9 cellular contexts compared by ENCODE assay signal in the genomic region with DNA sequence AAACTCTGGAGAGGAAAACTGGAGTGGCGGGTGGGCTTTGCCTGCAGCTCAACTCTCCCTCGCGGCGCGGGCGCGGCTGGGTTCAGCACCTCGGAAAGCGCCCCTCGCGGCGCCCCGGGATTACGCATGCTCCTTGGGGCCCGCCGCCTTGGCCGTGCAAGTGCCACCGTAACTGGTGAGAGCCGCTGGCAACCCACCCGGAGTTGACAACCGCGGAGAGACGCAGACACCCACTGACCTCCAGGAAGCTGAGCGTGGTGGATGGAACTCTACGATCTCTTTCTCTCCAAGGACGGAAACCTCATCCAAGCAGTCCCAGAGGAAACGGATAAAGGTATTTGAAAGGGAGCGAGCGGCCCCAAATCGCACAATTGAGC. TPM values are rescaled to one million over a fixed set of nuclear protein-coding genes. Genes with fewer than 3 reads are reported as not detected.
DNase-seq lines count a peak whose midpoint lies in the region; ATAC-seq and TF ChIP-seq lines count a peak whose summit lies in the region.
"Had no signal": no experiment of that assay in that cellular context is flagged by ENCODE, and none has a peak within 500 bp of the region (broad histone marks: within the 10 kb centered on the region; RNA-seq: fewer than 3 reads in every experiment).

No MANE protein-coding gene starts in this region.

- H3K27me3 ChIP-seq in iPS-18a (ENCODE audit: control insufficient read depth, insufficient read depth, low read length) (peaks cover 26% of the 10 kb centered on the region), skeletal muscle tissue (ENCODE audit: control insufficient read depth in 3 of 3, insufficient read depth in 3 of 3, low read length in 3 of 3) (peaks cover 35 to 46% (median 39%) of the 10 kb centered on the region in 3 donors)

- H3K9me3 ChIP-seq in iPS-18a (ENCODE audit: control insufficient read depth, low read depth, low read length) (no peaks in the 10 kb centered on the region), skeletal muscle tissue (ENCODE audit: control insufficient read depth in 3 of 3, low read length in 3 of 3) (no peaks in the 10 kb centered on the region)

- no peaks in the 10 kb centered on the region for H3K36me3 ChIP-seq in iPS-18a (ENCODE audit: control insufficient read depth, low read depth, low read length)
- no peaks in the 10 kb centered on the region for H3K36me3 ChIP-seq in skeletal muscle tissue (ENCODE audit: control insufficient read depth in 3 of 3, insufficient read depth in 3 of 3, low read length in 3 of 3)

- H3K4me1 ChIP-seq in iPS-18a (ENCODE audit: control insufficient read depth, low read depth, low read length) (peaks cover 5% of the 10 kb centered on the region), skeletal muscle tissue (ENCODE audit: control insufficient read depth in 3 of 3, insufficient read depth in 3 of 3, low read length in 3 of 3) (peaks cover 11 to 18% (median 13%) of the 10 kb centered on the region in 3 donors)

- H3K4me3 ChIP-seq in astrocyte of the spinal cord (ENCODE audit: low read depth, low read length), result peak overlapping the region; percentile 46
- peak overlapping the region; percentile 72 for H3K4me3 ChIP-seq in iPS-18a (ENCODE audit: low read length)
- peak overlapping the region; percentile 52 to 62 (median 57) for H3K4me3 ChIP-seq in skeletal muscle tissue (ENCODE audit: low read length in 3 of 3)

- ATAC-seq in GM21529 (IDR thresholded peaks at IDR 0.05; ENCODE audit: unreplicated experiment), result peak; percentile 31

- H3K9ac ChIP-seq in iPS-18a (ENCODE audit: low read length), result no peak overlapping the region
- H3K9ac ChIP-seq in skeletal muscle tissue (ENCODE audit: low read depth in 1 of 3, low read length in 3 of 3), result peak overlapping the region in 1 of 3 donors; percentile 23

- peak; percentile 21 for DNase-seq in Ammon's horn (ENCODE audit: low spot score)
- DNase-seq in NOMO-1 treated with dmso at 0.1 percent for 144 hours (lab: John Stamatoyannopoulos, UW; ENCODE audit: unreplicated experiment), result peak; percentile 16
- DNase-seq in astrocyte of the spinal cord (ENCODE audit: low read depth, low spot score), result peak; percentile 71
- DNase-seq in H4 (ENCODE audit: low spot score), result no peak
- DNase-seq in NCI-H2171 (lab: John Stamatoyannopoulos, UW), result no peak

- peak; percentile 13 for TF ChIP-seq CTCF in astrocyte of the spinal cord (IDR thresholded peaks at IDR 0.05; ENCODE audit: low read depth, low read length)

- in situ Hi-C loops in astrocyte of the spinal cord (cut with HindIII; ENCODE audit: low sequenced_read_pairs), result no loop called here

- no peak overlapping the region for H3K27ac ChIP-seq in iPS-18a (ENCODE audit: low read length)
- H3K27ac ChIP-seq in skeletal muscle tissue (ENCODE audit: low read depth, low read length), result no peak overlapping the region
- H3K27ac ChIP-seq: HL-60 had no signal

RNA-seq across cellular contexts. Expression of a gene that starts 0.2 kb away (rescaled TPM):
- not detected for total RNA-seq in skeletal muscle tissue
- total RNA-seq in H4 (2014; rRNA removed; shearing (Covaris generic)), result not detected in 2 replicates

RNA-seq across cellular contexts. Expression of a gene that starts 44.2 kb away (rescaled TPM):
- total RNA-seq in skeletal muscle tissue, result 19.3 TPM
- total RNA-seq in H4 (2014; rRNA removed; shearing (Covaris generic)), result 11.6 and 14.7 TPM in 2 replicates

RNA-seq across cellular contexts. Expression of a gene that starts 48.5 kb away (rescaled TPM):
- 0.52 TPM for total RNA-seq in skeletal muscle tissue
- total RNA-seq in H4 (2014; rRNA removed; shearing (Covaris generic)), result not detected in 2 replicates

Comparison
In these comparisons a context has a peak if more than half of its experiments do, and no peak if none do; other contexts are left out.
1. DNase-seq: peak in Ammon's horn (single experiment), NOMO-1 treated with dmso at 0.1 percent for 144 hours (single experiment) and astrocyte of the spinal cord (single experiment); none in H4 (single experiment) and NCI-H2171 (single experiment).
2. Peak in every context shown above with its lines, with median percentiles within 50 percentile points of each other: H3K4me3 ChIP-seq.